Comparison of ENCODE assay signal across 1 cellular context in the genomic region with DNA sequence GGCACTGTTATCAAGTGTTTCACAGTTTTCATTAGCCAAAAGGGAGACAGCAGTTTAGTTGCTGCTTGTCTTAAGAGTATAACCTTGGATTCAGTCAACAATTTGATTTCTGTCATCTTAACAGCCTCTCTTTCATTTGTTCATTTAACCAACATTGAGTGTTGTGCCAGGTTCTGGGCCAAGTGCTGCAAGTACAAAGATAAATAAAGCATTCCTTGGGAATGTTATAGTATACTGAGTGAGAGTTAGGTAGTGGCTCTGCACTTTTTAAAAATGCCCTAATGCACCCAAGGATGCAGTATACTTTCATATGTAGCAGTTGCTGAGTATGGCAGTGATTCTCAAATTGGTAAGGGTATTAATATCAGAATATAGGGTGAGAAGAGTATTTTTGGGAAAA.
TF ChIP-seq lines count a peak whose summit lies in the region.

No MANE protein-coding gene starts in this region.

TF ChIP-seq in IMR-90, 13 proteins besides CTCF, POLR2A, EP300 and RAD21 (continued from another document):
- TF ChIP-seq FOS (IDR thresholded peaks at IDR 0.05; ENCODE audit: low read depth, low read length) (no peak), SMC3 (IDR thresholded peaks at IDR 0.05; ENCODE audit: low read depth, low read length) (no peak), CEBPB (IDR thresholded peaks at IDR 0.05; ENCODE audit: low read depth, low read length) (no peak), CHD1 (IDR thresholded peaks at IDR 0.05; ENCODE audit: low read depth, low read length) (no peak), MAZ (IDR thresholded peaks at IDR 0.05; ENCODE audit: borderline replicate concordance, low read depth, low read length) (no peak), RCOR1 (IDR thresholded peaks at IDR 0.05; ENCODE audit: insufficient replicate concordance, low read length) (no peak)
- TF ChIP-seq, protein P1, sequence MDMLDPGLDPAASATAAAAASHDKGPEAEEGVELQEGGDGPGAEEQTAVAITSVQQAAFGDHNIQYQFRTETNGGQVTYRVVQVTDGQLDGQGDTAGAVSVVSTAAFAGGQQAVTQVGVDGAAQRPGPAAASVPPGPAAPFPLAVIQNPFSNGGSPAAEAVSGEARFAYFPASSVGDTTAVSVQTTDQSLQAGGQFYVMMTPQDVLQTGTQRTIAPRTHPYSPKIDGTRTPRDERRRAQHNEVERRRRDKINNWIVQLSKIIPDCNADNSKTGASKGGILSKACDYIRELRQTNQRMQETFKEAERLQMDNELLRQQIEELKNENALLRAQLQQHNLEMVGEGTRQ (IDR thresholded peaks at IDR 0.05; ENCODE audit: low read depth, low read length): no peak
